8 cellular contexts compared by ENCODE assay signal in the genomic region with DNA sequence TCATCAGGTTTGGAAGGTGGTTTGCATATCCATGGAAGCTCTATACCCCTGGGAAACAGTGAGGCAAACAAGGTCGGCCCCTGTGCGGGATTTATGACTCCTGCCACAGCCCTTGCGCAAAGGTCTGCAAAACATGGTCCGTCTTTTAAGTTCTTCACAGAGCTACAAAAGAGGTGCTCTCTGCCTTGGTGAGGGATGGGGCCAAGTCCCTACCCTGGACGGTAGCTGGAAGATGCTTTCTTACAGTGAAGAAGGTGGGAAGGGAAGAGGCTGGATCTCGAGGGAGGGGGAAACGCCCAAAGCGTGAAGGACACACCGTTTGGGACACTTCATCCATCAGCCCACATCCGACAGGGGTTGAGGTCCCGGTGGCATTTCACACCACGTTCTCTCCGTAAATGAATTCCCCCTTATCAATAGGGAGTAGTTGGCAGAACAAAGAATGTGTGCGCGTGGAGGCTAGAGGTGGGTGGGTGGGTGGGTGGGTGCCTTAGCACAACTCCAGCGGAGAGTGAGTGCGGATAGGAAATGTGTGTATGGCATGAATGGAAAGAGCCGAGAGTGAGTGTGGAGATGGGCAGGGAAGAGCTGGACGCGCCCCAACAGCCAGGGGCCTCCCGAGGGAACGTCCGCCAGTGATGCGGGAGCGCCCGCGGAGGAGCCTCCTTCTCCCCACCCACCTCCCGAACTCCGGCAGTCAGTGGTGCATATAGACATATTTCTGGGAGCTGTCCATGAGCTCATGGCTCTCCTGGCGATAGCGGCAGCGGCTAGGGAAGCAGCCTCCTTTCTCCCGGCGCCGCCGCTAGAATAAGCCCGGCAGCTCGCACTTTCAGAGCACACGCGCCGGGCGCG.
DNase-seq lines count a peak whose midpoint lies in the region; ATAC-seq and TF ChIP-seq lines count a peak whose summit lies in the region.

No MANE protein-coding gene starts in this region.

- no peak overlapping the region for H3K23ac ChIP-seq in trophoblast cell (ENCODE audit: low read length)

- no peak for DNase-seq in CD8-positive, alpha-beta T cell
- DNase-seq in NCI-H1092 (lab: John Stamatoyannopoulos, UW) (peak; percentile 24), adrenal gland (peak; percentile 46 to 79 (median 62)), heart left ventricle (peak; percentile 36 to 73 (median 61)), trophoblast cell (peak; percentile 23 to 43), NOMO-1 (lab: John Stamatoyannopoulos, UW; ENCODE audit: unreplicated experiment in 2 of 2) (no peak)

- ATAC-seq in CD8-positive, alpha-beta T cell, result peak; percentile 15
- ATAC-seq in GM19463 (IDR thresholded peaks at IDR 0.05; ENCODE audit: unreplicated experiment) (peak; percentile 5), heart left ventricle (peak; percentile 36 to 83 (median 79)), GM21825 (IDR thresholded peaks at IDR 0.05; ENCODE audit: unreplicated experiment) (no peak)

- H2AFZ ChIP-seq in trophoblast cell (ENCODE audit: insufficient read depth, low read length, poor library complexity), result no peak overlapping the region

- H2BK5ac ChIP-seq in trophoblast cell (ENCODE audit: low read depth, low read length, poor library complexity), result no peak overlapping the region

- H3K4ac ChIP-seq in trophoblast cell (ENCODE audit: low read depth, low read length), result no peak overlapping the region

- no peak for TF ChIP-seq CTCF in CD8-positive, alpha-beta T cell (IDR thresholded peaks at IDR 0.05)
- TF ChIP-seq CTCF in adrenal gland (IDR thresholded peaks at IDR 0.05) (no peak), heart left ventricle (IDR thresholded peaks at IDR 0.05) (no peak)

- H3K79me2 ChIP-seq in trophoblast cell (ENCODE audit: control insufficient read depth, insufficient read depth, low read length, poor library complexity), result no peaks in the 10 kb centered on the region

- no peak overlapping the region for H4K8ac ChIP-seq in trophoblast cell (ENCODE audit: low read depth, low read length)

- peak overlapping the region; percentile 76 for H3K4me2 ChIP-seq in trophoblast cell (ENCODE audit: low read length)

- no peak overlapping the region for H3K27ac ChIP-seq in CD8-positive, alpha-beta T cell (ENCODE audit: low read depth, low read length)
- H3K27ac ChIP-seq in adrenal gland (no peak overlapping the region), heart left ventricle (peak overlapping the region in 9 of 12 donors; percentile 51 to 85 (median 68)), trophoblast cell (ENCODE audit: low read depth, low read length) (no peak overlapping the region)

- peaks cover 21% of the 10 kb centered on the region for H3K4me1 Mint-ChIP-seq in CD8-positive, alpha-beta T cell (ENCODE audit: low read depth)

- no peaks in the 10 kb centered on the region for H3K9me3 ChIP-seq in CD8-positive, alpha-beta T cell (ENCODE audit: low read length)
- H3K9me3 ChIP-seq in adrenal gland (replicated peaks in 1 of 3) (no peaks in the 10 kb centered on the region), heart left ventricle (no peaks in the 10 kb centered on the region), trophoblast cell (ENCODE audit: insufficient read depth, low read depth, low read length) (peaks cover 2% of the 10 kb centered on the region)

- no peaks in the 10 kb centered on the region for H3K36me3 ChIP-seq in CD8-positive, alpha-beta T cell (ENCODE audit: insufficient read depth, low read length)
- no peaks in the 10 kb centered on the region for H3K36me3 ChIP-seq in adrenal gland (replicated peaks in 1 of 2)
- H3K36me3 ChIP-seq in heart left ventricle, result no peaks in the 10 kb centered on the region
- H3K36me3 ChIP-seq in trophoblast cell (ENCODE audit: control insufficient read depth in 1 of 2, insufficient read depth in 2 of 2, low read length in 2 of 2), result no peaks in the 10 kb centered on the region

- no peaks in the 10 kb centered on the region for H3K79me1 ChIP-seq in trophoblast cell (ENCODE audit: low read length)

- H3K27ac Mint-ChIP-seq in CD8-positive, alpha-beta T cell, result no peak overlapping the region

- H3K9me3 Mint-ChIP-seq in CD8-positive, alpha-beta T cell, result no peaks in the 10 kb centered on the region

- CTCF ChIA-PET in CD8-positive, alpha-beta T cell (lab: Charles Lee), result no interaction called here

- peaks cover 9% of the 10 kb centered on the region for H3K4me1 ChIP-seq in CD8-positive, alpha-beta T cell (ENCODE audit: insufficient read depth, low read length)
- H3K4me1 ChIP-seq in adrenal gland (replicated peaks in 1 of 2), result peaks cover 0 to 11% of the 10 kb centered on the region in 2 donors
- H3K4me1 ChIP-seq in heart left ventricle, result peaks cover 0 to 17% (median 6%) of the 10 kb centered on the region in 12 donors
- H3K4me1 ChIP-seq in trophoblast cell (ENCODE audit: control insufficient read depth in 1 of 2, insufficient read depth in 2 of 2, low read length in 2 of 2), result peaks cover 0 to 3% of the 10 kb centered on the region in 2 experiments

- H2BK120ac ChIP-seq in trophoblast cell (ENCODE audit: insufficient read depth, low read length, poor library complexity), result no peak overlapping the region

- H3K18ac ChIP-seq in trophoblast cell (ENCODE audit: low read length), result no peak overlapping the region

- POLR2A ChIA-PET in CD8-positive, alpha-beta T cell (lab: Charles Lee), result no interaction called here

- H3K4me3 ChIP-seq in CD8-positive, alpha-beta T cell (ENCODE audit: low read depth, low read length), result peak overlapping the region; percentile 26
- H3K4me3 ChIP-seq in adrenal gland, result peak overlapping the region in 2 of 4 donors; percentile 21 to 53
- peak overlapping the region in 11 of 12 donors; percentile 21 to 92 (median 62) for H3K4me3 ChIP-seq in heart left ventricle
- peak overlapping the region; percentile 61 for H3K4me3 ChIP-seq in trophoblast cell (ENCODE audit: low read depth, low read length)

- H3K4me3 Mint-ChIP-seq in CD8-positive, alpha-beta T cell, result peak overlapping the region; percentile 84

- peaks cover 4% of the 10 kb centered on the region for H3K36me3 Mint-ChIP-seq in CD8-positive, alpha-beta T cell

- H3K14ac ChIP-seq in trophoblast cell (ENCODE audit: low read length), result no peak overlapping the region

- 2 to 3% (median 2%) methylated on average over 27 to 43 of the region's 43 CpGs for WGBS in adrenal gland, 4 donors
- WGBS in heart left ventricle, 4 donors, result 4 to 6% (median 4%) methylated on average over 29 to 43 of the region's 43 CpGs
- WGBS in trophoblast cell (ENCODE audit: extremely low coverage, insufficient coverage, insufficient read length), result no CpG with 5 or more reads among the region's 43 CpGs

- no peak overlapping the region for H4K91ac ChIP-seq in trophoblast cell (ENCODE audit: low read depth, low read length)

- H4K12ac ChIP-seq in trophoblast cell (ENCODE audit: low read depth, low read length), result no peak overlapping the region

- TF ChIP-seq POLR2A in adrenal gland (IDR thresholded peaks at IDR 0.05), result peak in 1 of 2 donors; percentile 33
- TF ChIP-seq POLR2A in heart left ventricle (IDR thresholded peaks at IDR 0.05), result no peak

- H2BK12ac ChIP-seq in trophoblast cell (ENCODE audit: low read length), result no peak overlapping the region

- intact Hi-C loops in CD8-positive, alpha-beta T cell (cut with DNase I, micrococcal nuclease), result no loop called here
- intact Hi-C loops in adrenal gland (cut with DNase I), result no loop called here
- intact Hi-C loops in heart left ventricle (cut with DNase I), result loop anchor here in 4 of 10 donors (2.0 to 5.0 kb wide), 2 partner anchors 14 to 33 kb away; no protein-coding TSS in a partner anchor

- no peak overlapping the region for H2AK5ac ChIP-seq in trophoblast cell (ENCODE audit: low read length)

- H3K27me3 ChIP-seq in CD8-positive, alpha-beta T cell (ENCODE audit: insufficient read depth, low read length), result no peaks in the 10 kb centered on the region
- H3K27me3 ChIP-seq in adrenal gland (no peaks in the 10 kb centered on the region), heart left ventricle (peaks cover 0 to 52% (median 6%) of the 10 kb centered on the region in 9 donors), trophoblast cell (ENCODE audit: insufficient read depth, low read length) (peaks cover 13% of the 10 kb centered on the region)

- no peak overlapping the region for H3K9ac ChIP-seq in trophoblast cell (ENCODE audit: low read length)

- H3K27me3 Mint-ChIP-seq in CD8-positive, alpha-beta T cell (ENCODE audit: low read depth), result peaks cover 56% of the 10 kb centered on the region

Comparison
In these comparisons a context has a peak if more than half of its experiments do, and no peak if none do; other contexts are left out.
1. DNase-seq: peak in NCI-H1092 (single experiment), adrenal gland (7 of 7), heart left ventricle (5 of 5) and trophoblast cell (2 of 2); none in CD8-positive, alpha-beta T cell (0 of 7) and NOMO-1 (0 of 2).
2. H3K27ac ChIP-seq: peak in heart left ventricle (9 of 12); none in CD8-positive, alpha-beta T cell (single experiment), adrenal gland (0 of 5) and trophoblast cell (single experiment).